Comparison of ENCODE assay signal across 25 cellular contexts in the genomic region with DNA sequence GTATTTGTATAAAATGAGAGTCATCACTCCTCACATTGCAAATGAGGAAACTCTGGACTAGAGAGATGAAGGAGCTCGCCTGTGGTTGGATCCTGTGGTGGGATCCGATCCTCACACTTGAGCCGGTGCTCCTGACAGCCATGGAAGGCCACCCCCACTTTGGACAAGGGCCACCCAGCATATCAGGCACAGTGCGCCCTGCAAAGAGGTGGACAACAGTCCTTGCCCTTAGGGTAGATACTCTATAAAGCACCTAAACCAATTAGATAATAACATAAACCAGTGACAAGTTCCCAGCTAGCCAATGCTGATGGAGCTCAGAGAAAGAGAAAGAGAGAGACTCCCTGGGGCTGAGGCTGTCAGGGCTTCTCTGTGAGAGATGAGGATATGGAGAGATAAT.
"Had no signal": no experiment of that assay in that cellular context is flagged by ENCODE, and none has a peak within 500 bp of the region (broad histone marks: within the 10 kb centered on the region; RNA-seq: fewer than 3 reads in every experiment).

No MANE protein-coding gene starts in this region.

- H3K4me3 ChIP-seq: stomach, suprapubic skin, testis, thoracic aorta, thyroid gland, tibial artery, tibial nerve, transverse colon, upper lobe of left lung, upper lobe of right lung, uterus, vagina had no signal

- H3K27ac ChIP-seq: stomach, suprapubic skin, testis, thoracic aorta, thyroid gland, tibial nerve, transverse colon, upper lobe of left lung, upper lobe of right lung had no signal

- DNase-seq: stimulated activated CD4-positive, alpha-beta T cell treated with anti-CD3 and anti-CD28 coated beads, Interleukin-2, amount 100 ng/mL, for 48 hours; stimulated activated CD4-positive, alpha-beta T cell treated with anti-CD3 and anti-CD28 coated beads, Interleukin-4, amount 100 ng/mL, for 1 hour; stimulated activated CD4-positive, alpha-beta T cell treated with anti-CD3 and anti-CD28 coated beads, Interleukin-4, amount 100 ng/mL, for 24 hours; stimulated activated CD4-positive, alpha-beta T cell treated with anti-CD3 and anti-CD28 coated beads, Interleukin-4, amount 100 ng/mL, for 4 hours; stimulated activated CD8-positive, alpha-beta memory T cell treated with anti-CD3 and anti-CD28 coated beads, Interleukin-4, amount 100 ng/mL, for 48 hours; stimulated activated naive B cell treated with anti-CD40 and anti-IgM and Interleukin-4, amounts not matched to agents 10 μg/mL and 1 μg/mL and 100 μg/mL, for 72 hours; stimulated activated naive CD4-positive, alpha-beta T cell; stimulated activated naive CD4-positive, alpha-beta T cell treated with Interleukin-2 at 50 U/mL for 16 hours; stimulated activated naive CD8-positive, alpha-beta T cell treated with anti-CD3 and anti-CD28 coated beads, Interleukin-15, amount 100 ng/mL, for 72 hours; stimulated activated naive CD8-positive, alpha-beta T cell treated with anti-CD3 and anti-CD28 coated beads, Interleukin-15, Interleukin-2, amounts not matched to agents 100 U/mL and 50 U/mL, for 24 hours; stomach; substantia nigra; testis; thyroid gland; transverse colon; upper lobe of left lung; upper lobe of right lung; uterus had no signal

- H3K4me1 ChIP-seq: thyroid gland, tibial nerve, transverse colon, upper lobe of right lung, uterus had no signal

- ATAC-seq: stimulated activated effector memory CD8-positive, alpha-beta T cell treated with anti-CD3 and anti-CD28 coated beads, Interleukin-12 subunit alpha, Interleukin-12 subunit beta, amount 100 ng/mL, for 72 hours; stimulated activated memory B cell treated with anti-CD40 and anti-IgM and Interleukin-4, amounts not matched to agents 10 μg/mL and 1 μg/mL and 100 μg/mL, for 72 hours; stimulated activated naive B cell treated with anti-CD40 and anti-IgM and Interleukin-4, amounts not matched to agents 10 μg/mL and 1 μg/mL and 100 μg/mL, for 72 hours; stimulated activated naive CD8-positive, alpha-beta T cell treated with anti-CD3 and anti-CD28 coated beads, Interleukin-15, amount 100 ng/mL, for 72 hours; stimulated activated naive CD8-positive, alpha-beta T cell treated with anti-CD3 and anti-CD28 coated beads, Interleukin-15, Interleukin-2, amounts not matched to agents 100 U/mL and 50 U/mL, for 24 hours; upper lobe of right lung had no signal

- H3K36me3 ChIP-seq: stomach, suprapubic skin, thoracic aorta, thyroid gland, tibial artery, tibial nerve, transverse colon, upper lobe of left lung, upper lobe of right lung, uterus, vagina had no signal

- H3K9me3 ChIP-seq: stomach, suprapubic skin, testis, thoracic aorta, thyroid gland, tibial artery, transverse colon, upper lobe of left lung, upper lobe of right lung, uterus, vagina had no signal

- H3K27me3 ChIP-seq: stomach, suprapubic skin, testis, thyroid gland, tibial artery, tibial nerve, transverse colon, upper lobe of left lung, upper lobe of right lung, uterus, vagina had no signal
